Comparison of ENCODE assay signal across 20 cellular contexts in the genomic region with DNA sequence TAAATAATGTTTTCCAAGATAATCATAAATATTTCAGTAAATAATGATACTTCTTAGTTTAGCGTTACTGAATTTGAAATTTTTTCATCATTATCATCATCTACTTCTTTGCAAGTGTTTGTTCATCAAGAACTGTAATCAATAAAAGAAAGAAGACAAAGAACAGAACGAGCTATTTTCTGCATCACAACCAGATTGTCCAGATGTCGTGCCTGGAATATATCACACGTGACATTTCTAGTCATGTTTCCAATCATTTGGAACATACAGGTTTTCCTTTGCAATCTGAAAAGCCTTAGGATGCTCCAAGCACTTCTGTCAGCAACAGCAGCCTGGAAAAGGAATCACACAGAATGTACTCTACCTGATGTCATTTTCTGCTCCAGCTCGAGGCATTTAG.
A peak's percentile ranks its signal among the peaks of the same experiment; 100 is the strongest.
DNase-seq lines count a peak whose midpoint lies in the region; ATAC-seq and TF ChIP-seq lines count a peak whose summit lies in the region.
"Had no signal": no experiment of that assay in that cellular context is flagged by ENCODE, and none has a peak within 500 bp of the region (broad histone marks: within the 10 kb centered on the region; RNA-seq: fewer than 3 reads in every experiment).

No MANE protein-coding gene starts in this region.

- no peak for ATAC-seq in HG03469 (IDR thresholded peaks at IDR 0.05; ENCODE audit: unreplicated experiment)

- no peaks in the 10 kb centered on the region for H4K20me1 ChIP-seq in neural cell (ENCODE audit: insufficient read depth)
- H4K20me1 ChIP-seq: BLaER1 had no signal

- H2AFZ ChIP-seq in neural cell (ENCODE audit: low read depth, low read length), result no peak overlapping the region
- H2AFZ ChIP-seq: GM23248 had no signal

- peaks cover 6 to 8% of the 10 kb centered on the region in 2 donors for H3K4me1 ChIP-seq in uterus
- H3K4me1 ChIP-seq: HAP-1 had no signal

- no peak for TF ChIP-seq CTCF in VCaP (conservative IDR thresholded peaks at IDR 0.05)
- TF ChIP-seq CTCF in neural cell (IDR thresholded peaks at IDR 0.05; ENCODE audit: poor library complexity, severe bottlenecking), result no peak
- TF ChIP-seq CTCF in uterus (IDR thresholded peaks at IDR 0.05), result no peak

- intact Hi-C loops in uterus (cut with DNase I; ENCODE audit: low total_unique reads), result no loop called here

- H3K27me3 ChIP-seq in neural cell (ENCODE audit: insufficient read depth, low read depth, low read length) (no peaks in the 10 kb centered on the region), uterus (no peaks in the 10 kb centered on the region)
- H3K27me3 ChIP-seq: BLaER1, Peyer's patch, SJCRH30 had no signal

- no peaks in the 10 kb centered on the region for H3K9me3 ChIP-seq in neural cell (ENCODE audit: low read length)
- H3K9me3 ChIP-seq in uterus, result no peaks in the 10 kb centered on the region
- H3K9me3 ChIP-seq: HAP-1, Peyer's patch, SJCRH30 had no signal

- H3K9me2 ChIP-seq in neural cell (ENCODE audit: insufficient read depth, low read length), result no peaks in the 10 kb centered on the region

- no peak overlapping the region for H3K4me3 ChIP-seq in neural cell (ENCODE audit: low read length)
- no peak overlapping the region for H3K4me3 ChIP-seq in uterus
- H3K4me3 ChIP-seq: BLaER1, GM23248, HAP-1, Peyer's patch, SJCRH30 had no signal

- no peak overlapping the region for H3K9ac ChIP-seq in neural cell (ENCODE audit: low read length)
- H3K9ac ChIP-seq: BLaER1, GM23248 had no signal

- DNase-seq in NCI-H1694 (lab: John Stamatoyannopoulos, UW) (peak; percentile 5), uterus (peak in 1 of 2 donors; percentile 25), NCI-H1417 treated with DMSO at 0.1 percent for 48 hours (lab: John Stamatoyannopoulos, UW) (no peak)
- DNase-seq in stimulated activated naive CD4-positive, alpha-beta T cell treated with Interleukin-2 at 50 U/mL for 16 hours (lab: John Stamatoyannopoulos, UW), result no peak
- DNase-seq: Caco-2; CD4-positive, alpha-beta T cell; GM23248; KBM-7; NCI-H1092; NCI-H1436 treated with DMSO at 0.1 percent for 48 hours; NCI-H2081; NCI-H2171; NCI-H524 treated with DMSO at 0.1 percent for 48 hours; Peyer's patch; SJCRH30 had no signal

- H3K79me2 ChIP-seq in neural cell (replicated peaks; ENCODE audit: insufficient read depth, low read length), result no peaks in the 10 kb centered on the region

- H3K36me3 ChIP-seq in neural cell (ENCODE audit: insufficient read depth, low read length), result no peaks in the 10 kb centered on the region
- H3K36me3 ChIP-seq in uterus, result no peaks in the 10 kb centered on the region
- H3K36me3 ChIP-seq: BLaER1, HAP-1, Peyer's patch, SJCRH30 had no signal

- no peak for TF ChIP-seq POLR2A in uterus (IDR thresholded peaks at IDR 0.05)

- H3K27ac ChIP-seq in VCaP (peak overlapping the region; percentile 77), neural cell (ENCODE audit: low read length) (no peak overlapping the region), uterus (peak overlapping the region; percentile 43 to 60)
- H3K27ac ChIP-seq: BLaER1, GM23248, Peyer's patch, SJCRH30 had no signal

- no peak for TF ChIP-seq EP300 in neural cell (conservative IDR thresholded peaks at IDR 0.05; ENCODE audit: poor library complexity, severe bottlenecking)

- H3F3A ChIP-seq in neural cell (ENCODE audit: insufficient read depth, low read length, poor library complexity, severe bottlenecking), result no peaks in the 10 kb centered on the region

- no peak for TF ChIP-seq RAD21 in neural cell (conservative IDR thresholded peaks at IDR 0.05)

- no peak overlapping the region for H3K4me2 ChIP-seq in neural cell (ENCODE audit: low read length)
- H3K4me2 ChIP-seq: BLaER1 had no signal

TF ChIP-seq in neural cell, 6 proteins besides CTCF, POLR2A, EP300 and RAD21:
- TF ChIP-seq, protein P1, sequence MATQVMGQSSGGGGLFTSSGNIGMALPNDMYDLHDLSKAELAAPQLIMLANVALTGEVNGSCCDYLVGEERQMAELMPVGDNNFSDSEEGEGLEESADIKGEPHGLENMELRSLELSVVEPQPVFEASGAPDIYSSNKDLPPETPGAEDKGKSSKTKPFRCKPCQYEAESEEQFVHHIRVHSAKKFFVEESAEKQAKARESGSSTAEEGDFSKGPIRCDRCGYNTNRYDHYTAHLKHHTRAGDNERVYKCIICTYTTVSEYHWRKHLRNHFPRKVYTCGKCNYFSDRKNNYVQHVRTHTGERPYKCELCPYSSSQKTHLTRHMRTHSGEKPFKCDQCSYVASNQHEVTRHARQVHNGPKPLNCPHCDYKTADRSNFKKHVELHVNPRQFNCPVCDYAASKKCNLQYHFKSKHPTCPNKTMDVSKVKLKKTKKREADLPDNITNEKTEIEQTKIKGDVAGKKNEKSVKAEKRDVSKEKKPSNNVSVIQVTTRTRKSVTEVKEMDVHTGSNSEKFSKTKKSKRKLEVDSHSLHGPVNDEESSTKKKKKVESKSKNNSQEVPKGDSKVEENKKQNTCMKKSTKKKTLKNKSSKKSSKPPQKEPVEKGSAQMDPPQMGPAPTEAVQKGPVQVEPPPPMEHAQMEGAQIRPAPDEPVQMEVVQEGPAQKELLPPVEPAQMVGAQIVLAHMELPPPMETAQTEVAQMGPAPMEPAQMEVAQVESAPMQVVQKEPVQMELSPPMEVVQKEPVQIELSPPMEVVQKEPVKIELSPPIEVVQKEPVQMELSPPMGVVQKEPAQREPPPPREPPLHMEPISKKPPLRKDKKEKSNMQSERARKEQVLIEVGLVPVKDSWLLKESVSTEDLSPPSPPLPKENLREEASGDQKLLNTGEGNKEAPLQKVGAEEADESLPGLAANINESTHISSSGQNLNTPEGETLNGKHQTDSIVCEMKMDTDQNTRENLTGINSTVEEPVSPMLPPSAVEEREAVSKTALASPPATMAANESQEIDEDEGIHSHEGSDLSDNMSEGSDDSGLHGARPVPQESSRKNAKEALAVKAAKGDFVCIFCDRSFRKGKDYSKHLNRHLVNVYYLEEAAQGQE (IDR thresholded peaks at IDR 0.05; ENCODE audit: borderline replicate concordance), result peak; percentile 35
- no peak for TF ChIP-seq MXI1 (conservative IDR thresholded peaks at IDR 0.05; ENCODE audit: poor library complexity, severe bottlenecking)
TF ChIP-seq in neural cell: peak in this region for 1.
